In the genomic region with DNA sequence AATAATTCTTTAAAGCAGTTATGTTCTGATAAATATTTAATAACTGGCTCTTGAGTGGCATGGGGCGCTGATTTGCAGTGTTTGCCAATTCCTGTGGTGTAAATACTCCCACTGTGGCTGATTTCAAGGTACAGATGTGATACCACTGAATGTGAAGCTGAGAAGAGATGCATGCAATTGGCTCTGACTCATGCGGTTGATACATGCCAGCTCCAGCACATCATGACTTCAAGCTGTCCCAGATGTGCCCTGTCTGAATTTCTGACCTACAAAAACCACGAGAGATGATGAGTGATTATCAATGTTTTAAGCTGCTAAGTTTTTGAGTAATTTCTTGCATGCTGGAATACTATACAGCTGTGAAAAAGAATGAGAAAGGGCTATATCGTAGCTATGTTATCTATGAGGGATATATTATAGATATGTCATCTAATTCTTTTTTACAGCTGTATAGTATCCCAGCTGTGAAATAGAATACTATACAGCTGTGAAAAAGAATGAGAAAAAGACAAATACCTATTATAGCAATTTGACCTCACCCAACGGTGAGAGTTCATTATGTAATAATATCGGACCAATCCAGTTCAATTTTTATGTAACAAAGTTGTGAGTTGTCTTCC, we compare ENCODE assay signal across 1 cellular context.
TF ChIP-seq lines count a peak whose summit lies in the region.

No MANE protein-coding gene starts in this region.

TF ChIP-seq in HEK293, 187 proteins besides CTCF, POLR2A, EP300 and RAD21 (continued from another document):
- TF ChIP-seq, protein P1, sequence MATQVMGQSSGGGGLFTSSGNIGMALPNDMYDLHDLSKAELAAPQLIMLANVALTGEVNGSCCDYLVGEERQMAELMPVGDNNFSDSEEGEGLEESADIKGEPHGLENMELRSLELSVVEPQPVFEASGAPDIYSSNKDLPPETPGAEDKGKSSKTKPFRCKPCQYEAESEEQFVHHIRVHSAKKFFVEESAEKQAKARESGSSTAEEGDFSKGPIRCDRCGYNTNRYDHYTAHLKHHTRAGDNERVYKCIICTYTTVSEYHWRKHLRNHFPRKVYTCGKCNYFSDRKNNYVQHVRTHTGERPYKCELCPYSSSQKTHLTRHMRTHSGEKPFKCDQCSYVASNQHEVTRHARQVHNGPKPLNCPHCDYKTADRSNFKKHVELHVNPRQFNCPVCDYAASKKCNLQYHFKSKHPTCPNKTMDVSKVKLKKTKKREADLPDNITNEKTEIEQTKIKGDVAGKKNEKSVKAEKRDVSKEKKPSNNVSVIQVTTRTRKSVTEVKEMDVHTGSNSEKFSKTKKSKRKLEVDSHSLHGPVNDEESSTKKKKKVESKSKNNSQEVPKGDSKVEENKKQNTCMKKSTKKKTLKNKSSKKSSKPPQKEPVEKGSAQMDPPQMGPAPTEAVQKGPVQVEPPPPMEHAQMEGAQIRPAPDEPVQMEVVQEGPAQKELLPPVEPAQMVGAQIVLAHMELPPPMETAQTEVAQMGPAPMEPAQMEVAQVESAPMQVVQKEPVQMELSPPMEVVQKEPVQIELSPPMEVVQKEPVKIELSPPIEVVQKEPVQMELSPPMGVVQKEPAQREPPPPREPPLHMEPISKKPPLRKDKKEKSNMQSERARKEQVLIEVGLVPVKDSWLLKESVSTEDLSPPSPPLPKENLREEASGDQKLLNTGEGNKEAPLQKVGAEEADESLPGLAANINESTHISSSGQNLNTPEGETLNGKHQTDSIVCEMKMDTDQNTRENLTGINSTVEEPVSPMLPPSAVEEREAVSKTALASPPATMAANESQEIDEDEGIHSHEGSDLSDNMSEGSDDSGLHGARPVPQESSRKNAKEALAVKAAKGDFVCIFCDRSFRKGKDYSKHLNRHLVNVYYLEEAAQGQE (tag by site-specific recombination; IDR thresholded peaks at IDR 0.05), result no peak
- no peak for TF ChIP-seq GLI4 (tag by site-specific recombination; IDR thresholded peaks at IDR 0.05)
